8 cellular contexts compared by ENCODE assay signal in the genomic region with DNA sequence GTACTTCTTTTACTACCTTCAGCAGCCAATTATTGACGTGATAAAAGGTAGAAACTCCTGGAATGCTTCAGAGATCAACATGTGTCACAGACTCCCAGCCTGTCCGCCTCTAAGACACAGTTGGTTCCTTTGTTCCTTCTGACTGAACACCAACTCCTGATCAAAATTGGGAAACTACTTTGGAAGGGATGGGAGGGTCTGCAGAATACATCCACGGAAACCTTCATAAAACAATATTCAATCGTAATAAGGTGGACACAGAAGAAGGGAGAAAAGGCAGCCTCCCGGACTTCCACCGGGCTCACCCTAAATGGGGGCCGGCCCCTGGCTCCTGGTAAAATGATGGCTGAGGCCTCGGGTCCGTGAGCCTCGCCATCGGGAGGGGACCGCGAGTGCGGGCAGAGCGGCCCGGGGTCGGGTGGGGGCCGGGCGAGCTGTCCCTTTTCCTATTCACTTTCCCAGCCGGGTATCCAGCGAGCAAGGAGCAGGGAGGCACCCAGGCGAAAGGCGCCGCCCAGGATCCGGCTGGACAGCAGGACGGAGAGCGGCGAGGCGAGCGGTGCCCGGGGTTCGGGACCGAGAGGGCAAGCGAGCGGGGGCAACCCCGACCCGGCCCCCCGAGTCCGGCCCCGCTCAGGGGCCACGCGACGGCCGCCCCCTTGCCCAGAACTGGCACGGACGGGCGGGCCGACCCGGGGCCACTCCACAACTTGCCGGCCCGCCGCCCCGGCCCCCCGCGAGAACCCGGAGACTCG. TPM values are rescaled to one million over a fixed set of nuclear protein-coding genes. Genes with fewer than 3 reads are reported as not detected.
DNase-seq lines count a peak whose midpoint lies in the region; ATAC-seq and TF ChIP-seq lines count a peak whose summit lies in the region.

No MANE protein-coding gene starts in this region.

- no peak for TF ChIP-seq POLR2A in ovary (IDR thresholded peaks at IDR 0.05)

- peak overlapping the region; percentile 41 for H3K27ac ChIP-seq in CD8-positive, alpha-beta T cell (ENCODE audit: low read depth, low read length)
- H3K27ac ChIP-seq in KMS-11, result no peak overlapping the region
- H3K27ac ChIP-seq in ovary, result peak overlapping the region; percentile 77 to 99

- H3K4me1 ChIP-seq in CD8-positive, alpha-beta T cell (ENCODE audit: insufficient read depth, low read length), result peaks cover 30% of the 10 kb centered on the region
- H3K4me1 ChIP-seq in KMS-11 (ENCODE audit: low read depth, poor library complexity, severe bottlenecking) (peaks cover 18% of the 10 kb centered on the region), adipocyte (ENCODE audit: control insufficient read depth, insufficient read depth, low read length) (peaks cover 37% of the 10 kb centered on the region), ovary (ENCODE audit: insufficient read depth) (no peaks in the 10 kb centered on the region)

- H3K79me2 ChIP-seq in KMS-11 (ENCODE audit: insufficient read depth, low read depth), result peaks cover 40% of the 10 kb centered on the region; the same call in 1 of the 2 replicates

- H3K4me1 Mint-ChIP-seq in CD8-positive, alpha-beta T cell (ENCODE audit: low read depth), result peaks cover 53% of the 10 kb centered on the region

- H3K4me2 ChIP-seq in KMS-11, result peak overlapping the region; percentile 69

- H3K9me3 ChIP-seq in CD8-positive, alpha-beta T cell (ENCODE audit: low read length), result no peaks in the 10 kb centered on the region
- H3K9me3 ChIP-seq in adipocyte (ENCODE audit: control insufficient read depth, low read length) (no peaks in the 10 kb centered on the region), ovary (no peaks in the 10 kb centered on the region)

- no peaks in the 10 kb centered on the region for H3K9me3 Mint-ChIP-seq in CD8-positive, alpha-beta T cell

- peaks cover 13% of the 10 kb centered on the region for H3K36me3 Mint-ChIP-seq in CD8-positive, alpha-beta T cell

- peak overlapping the region; percentile 65; the same call in 1 of the 2 replicates for H3K9ac ChIP-seq in KMS-11
- H3K9ac ChIP-seq in adipocyte (ENCODE audit: low read length), result peak overlapping the region; percentile 91

- CTCF ChIA-PET in CD8-positive, alpha-beta T cell (lab: Charles Lee), result interaction anchor here (1.0 to 1.6 kb wide), 2 partner anchors 11 to 419 kb away, joined by 3 read pairs; no protein-coding TSS in a partner anchor

- intact Hi-C loops in CD8-positive, alpha-beta T cell (cut with DNase I, micrococcal nuclease), result loop anchor here (1.0 to 10.0 kb wide), 12 partner anchors 13 to 847 kb away; a partner anchor contains a TSS
- intact Hi-C loops in left cardiac atrium (cut with DNase I) (loop anchor here in 1 of 2 donors (5.0 kb wide), 1 partner anchor 418 kb away; no protein-coding TSS in a partner anchor), ovary (cut with DNase I) (loop anchor here in 2 of 4 donors (10.0 kb wide), 1 partner anchor 199 kb away; no protein-coding TSS in a partner anchor)

- H3K4me3 ChIP-seq in CD8-positive, alpha-beta T cell (ENCODE audit: low read depth, low read length), result peak overlapping the region; percentile 60
- H3K4me3 ChIP-seq in KMS-11 (IDR thresholded peaks at IDR 0.05; ENCODE audit: insufficient read depth, low read depth, low read length), result no peak overlapping the region
- peak overlapping the region; percentile 92 for H3K4me3 ChIP-seq in adipocyte (ENCODE audit: low read length)
- H3K4me3 ChIP-seq in ovary, result peak overlapping the region; percentile 84

- POLR2A ChIA-PET in CD8-positive, alpha-beta T cell (lab: Charles Lee), result interaction anchor here (1.4 to 3.1 kb wide), 4 partner anchors 58 to 453 kb away, joined by 4 to 26 read pairs (median 8); no protein-coding TSS in a partner anchor

- H4K20me1 ChIP-seq in KMS-11 (ENCODE audit: insufficient read depth), result no peaks in the 10 kb centered on the region

- no peaks in the 10 kb centered on the region for H3K27me3 Mint-ChIP-seq in CD8-positive, alpha-beta T cell (ENCODE audit: low read depth)

- 0 to 2% (median 1%) methylated on average over 18 to 57 of the region's 57 CpGs for WGBS in ovary, 3 donors

- peak overlapping the region; percentile 90 for H3K4me3 Mint-ChIP-seq in CD8-positive, alpha-beta T cell

- TF ChIP-seq EP300 in ovary (IDR thresholded peaks at IDR 0.05), result no peak

- ATAC-seq in CD8-positive, alpha-beta T cell, result no peak
- ATAC-seq in GM21528 (IDR thresholded peaks at IDR 0.05; ENCODE audit: low FRiP score, unreplicated experiment), result peak; percentile 5
- ATAC-seq in left cardiac atrium, result peak; percentile 19 to 31

- TF ChIP-seq CTCF in CD8-positive, alpha-beta T cell (IDR thresholded peaks at IDR 0.05), result no peak
- no peak for TF ChIP-seq CTCF in KMS-11 (conservative IDR thresholded peaks at IDR 0.05; ENCODE audit: low read depth, low read length)
- TF ChIP-seq CTCF in ovary (IDR thresholded peaks at IDR 0.05), result no peak

- no peaks in the 10 kb centered on the region for H3K27me3 ChIP-seq in CD8-positive, alpha-beta T cell (ENCODE audit: insufficient read depth, low read length)
- H3K27me3 ChIP-seq in KMS-11 (ENCODE audit: insufficient read depth, low read depth) (no peaks in the 10 kb centered on the region), adipocyte (replicated peaks; ENCODE audit: control insufficient read depth, insufficient read depth, low read length) (no peaks in the 10 kb centered on the region), ovary (no peaks in the 10 kb centered on the region)

- peak in 2 of 7 experiments; percentile 1 to 7 for DNase-seq in CD8-positive, alpha-beta T cell
- DNase-seq in adipocyte (ENCODE audit: low read depth), result peak; percentile 72
- peak; percentile 74 for DNase-seq in left cardiac atrium
- DNase-seq in ovary, result peak in 3 of 5 donors; percentile 44 to 73 (median 59)
- DNase-seq in NCI-H1930 (lab: John Stamatoyannopoulos, UW), result no peak
- no peak for DNase-seq in COLO829 (ENCODE audit: low spot score)

- H2AFZ ChIP-seq in KMS-11 (ENCODE audit: low read depth), result peak overlapping the region; percentile 62

- peak overlapping the region; percentile 88 for H3K27ac Mint-ChIP-seq in CD8-positive, alpha-beta T cell

- H3K36me3 ChIP-seq in CD8-positive, alpha-beta T cell (ENCODE audit: insufficient read depth, low read length), result no peaks in the 10 kb centered on the region
- H3K36me3 ChIP-seq in KMS-11 (ENCODE audit: insufficient read depth) (no peaks in the 10 kb centered on the region), adipocyte (ENCODE audit: control insufficient read depth, insufficient read depth, low read length, severe bottlenecking) (no peaks in the 10 kb centered on the region), ovary (no peaks in the 10 kb centered on the region)

RNA-seq across cellular contexts. Expression of a gene that starts 0.8 kb away (rescaled TPM):
- 10 to 100 TPM; 62.4 to 64.3 TPM for total RNA-seq in CD8-positive, alpha-beta T cell
- total RNA-seq in left cardiac atrium, result 10 to 100 TPM; 30.1 to 36.4 TPM
- total RNA-seq in ovary, result 10 to 100 TPM; 33.3 to 56.6 (median 43.1) TPM
- polyA plus RNA-seq in ovary, result 10 to 100 TPM in 1 of 2 donors, 1 to 10 TPM in 1; 9.4 to 14.8 TPM

Comparison
In these comparisons a context has a peak if more than half of its experiments do, and no peak if none do; other contexts are left out.
1. DNase-seq: peak in adipocyte (single experiment), left cardiac atrium (single experiment) and ovary (3 of 5); none in NCI-H1930 (0 of 2) and COLO829 (single experiment).